In the genomic region with DNA sequence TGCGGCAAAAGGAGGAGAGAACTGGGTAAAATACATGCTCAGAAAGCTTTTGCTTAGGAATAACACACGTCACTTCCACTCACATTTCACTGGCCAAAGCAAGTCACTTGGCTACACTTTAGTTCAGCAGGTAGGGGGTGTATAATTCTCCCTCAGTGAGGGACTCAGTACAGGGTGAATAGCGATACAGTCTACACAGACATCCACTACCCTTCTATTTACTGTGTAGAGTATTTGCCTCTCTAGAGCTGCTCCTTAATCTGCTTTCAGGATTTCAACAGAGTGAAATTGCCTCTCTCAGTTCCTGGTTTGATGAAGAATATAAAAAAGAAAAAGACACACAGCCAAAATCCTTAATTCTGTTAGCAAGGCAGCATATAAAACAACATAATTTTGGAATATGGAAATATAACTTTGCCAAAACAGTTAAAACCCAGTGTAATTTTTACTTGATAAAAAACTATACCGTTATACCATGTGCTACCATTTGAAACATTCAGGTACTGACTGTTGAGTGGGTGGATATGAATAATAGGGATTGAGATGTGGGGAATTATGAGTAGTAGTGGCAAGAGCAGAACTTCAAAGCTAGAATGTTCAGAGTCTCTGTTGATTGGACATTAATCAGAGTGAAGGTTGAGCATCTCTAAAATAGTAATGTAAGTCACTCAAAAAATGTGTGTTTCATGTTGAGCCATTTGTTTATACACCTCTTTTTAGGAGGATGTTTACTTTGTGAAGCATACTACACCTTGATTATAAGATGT, we compare ENCODE assay signal across 1 cellular context.
TF ChIP-seq lines count a peak whose summit lies in the region.

No MANE protein-coding gene starts in this region.

TF ChIP-seq in HCT116, 20 proteins besides CTCF, POLR2A, EP300 and RAD21:
- TF ChIP-seq EGR1 (IDR thresholded peaks at IDR 0.05; ENCODE audit: low read depth), result peak; percentile 23; the same call in 1 of the 2 replicates
